Comparison of ENCODE assay signal across 19 cellular contexts in genomic region chr4:145895056-145895455, GRCh38.
"Had no signal": no experiment of that assay in that cellular context is flagged by ENCODE, and none has a peak within 500 bp of the region (broad histone marks: within the 10 kb centered on the region; RNA-seq: fewer than 3 reads in every experiment).

No MANE protein-coding gene starts in this region.

- DNase-seq: activated CD4-positive, alpha-beta T cell treated with anti-CD3 and anti-CD28 coated beads, Interleukin-2, amount 50 U/mL, for 1 hour; activated naive CD4-positive, alpha-beta T cell treated with Interleukin-2 at 50 U/mL for 16 hours; activated T-cell treated with anti-CD3 and anti-CD28 coated beads for 4 hours; dermis blood vessel endothelial cell; effector memory CD4-positive, alpha-beta T cell; esophagus squamous epithelium; heart right ventricle; left lung; naive B cell; ovary; psoas muscle; right cardiac atrium; stimulated activated naive CD8-positive, alpha-beta T cell treated with anti-CD3 and anti-CD28 coated beads, Interleukin-15, amount 100 ng/mL, for 72 hours; T-helper 1 cell; T-helper 9 cell; upper lobe of left lung had no signal

- H3K9me3 ChIP-seq: esophagus squamous epithelium, heart right ventricle, left lung, ovary, psoas muscle, upper lobe of left lung had no signal

- H3K27me3 ChIP-seq: esophagus squamous epithelium, heart right ventricle, left lung, ovary, upper lobe of left lung had no signal

- H3K27ac ChIP-seq: esophagus squamous epithelium, heart right ventricle, left lung, ovary, psoas muscle, skin epidermis, upper lobe of left lung had no signal

- H3K4me1 ChIP-seq: esophagus squamous epithelium, left lung, upper lobe of left lung had no signal

- H3K4me3 Mint-ChIP-seq: activated T-helper 1 cell treated with anti-CD3 and anti-CD28 coated beads, Interleukin-12 subunit alpha, Interleukin-12 subunit beta, Interleukin-2, Interleukin-4 antibody, amounts not matched to agents 30 ng/mL and 10 ng/mL and 1 ng/mL, durations not matched to agents 14 hours and 24 hours and 36 hours; naive B cell had no signal

- H3K27me3 Mint-ChIP-seq: naive B cell; stimulated activated naive CD8-positive, alpha-beta T cell treated with anti-CD3 and anti-CD28 coated beads, Interleukin-15, amount 100 ng/mL, for 72 hours had no signal

- H3K4me3 ChIP-seq: esophagus squamous epithelium, heart right ventricle, left lung, ovary, psoas muscle, skin epidermis, upper lobe of left lung had no signal

- H3K9me3 Mint-ChIP-seq: activated T-helper 1 cell treated with anti-CD3 and anti-CD28 coated beads, Interleukin-12 subunit alpha, Interleukin-12 subunit beta, Interleukin-2, Interleukin-4 antibody, amounts not matched to agents 30 ng/mL and 10 ng/mL and 1 ng/mL, durations not matched to agents 14 hours and 24 hours and 36 hours; naive B cell; stimulated activated naive CD8-positive, alpha-beta T cell treated with anti-CD3 and anti-CD28 coated beads, Interleukin-15, amount 100 ng/mL, for 72 hours had no signal

- ATAC-seq: activated CD4-positive, CD25-positive, alpha-beta regulatory T cell treated with anti-CD3 and anti-CD28 coated beads, Interleukin-2, amount 50 U/mL, for 24 hours; left lung; psoas muscle; right cardiac atrium had no signal

- H3K36me3 ChIP-seq: left lung, ovary had no signal
